ENCODE assay signal across 1 cellular context in genomic region chr1:88984553-88984945, GRCh38.
TF ChIP-seq lines count a peak whose summit lies in the region.

No MANE protein-coding gene starts in this region.

TF ChIP-seq in GM23338, 12 proteins besides CTCF, POLR2A, EP300 and RAD21 (continued from another document):
- TF ChIP-seq ZNF462 (CRISPR knock-in tag; IDR thresholded peaks at IDR 0.05) (no peak), REST (IDR thresholded peaks at IDR 0.05; ENCODE audit: unreplicated experiment) (no peak), ZNF114 (CRISPR knock-in tag; IDR thresholded peaks at IDR 0.05) (no peak), POLR2AphosphoS5 (IDR thresholded peaks at IDR 0.05; ENCODE audit: low read depth) (no peak)
TF ChIP-seq in GM23338: peak in this region for 0.
